Comparison of ENCODE assay signal across 1 cellular context in the genomic region with DNA sequence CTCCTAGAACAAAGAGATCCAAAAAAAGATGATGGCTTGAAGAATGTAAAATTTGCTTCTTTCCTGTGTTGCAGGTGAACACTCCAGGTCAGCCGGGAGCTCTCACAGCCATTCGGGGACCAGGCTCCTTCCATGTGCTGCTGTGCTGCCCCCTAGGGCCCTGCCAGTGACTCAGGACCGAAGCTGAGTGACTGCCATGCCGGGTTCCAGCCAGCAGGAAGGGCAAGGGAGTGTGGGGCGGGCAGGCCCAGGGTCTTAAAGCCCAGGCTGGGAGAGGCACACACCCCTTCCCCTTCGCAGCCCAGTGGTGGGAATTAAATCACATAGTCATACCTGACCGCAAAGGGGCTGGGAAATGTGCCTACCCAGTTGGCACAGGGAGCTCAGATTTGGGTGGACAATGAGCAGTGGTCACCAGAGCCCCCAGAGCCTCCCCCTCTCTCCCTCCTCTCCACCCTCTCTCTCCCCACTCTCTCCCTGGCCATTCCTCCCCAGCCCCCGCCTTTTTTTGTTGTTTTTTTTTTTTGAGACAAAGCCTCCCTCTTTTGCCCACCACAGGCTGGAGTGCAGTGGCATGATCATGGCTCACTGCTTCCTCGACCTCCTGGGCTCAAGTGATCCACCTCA.
TF ChIP-seq lines count a peak whose summit lies in the region.

No MANE protein-coding gene starts in this region.

TF ChIP-seq in HepG2, 621 proteins besides CTCF, POLR2A, EP300 and RAD21 (continued from another document and continues in another):
- TF ChIP-seq, protein P1, sequence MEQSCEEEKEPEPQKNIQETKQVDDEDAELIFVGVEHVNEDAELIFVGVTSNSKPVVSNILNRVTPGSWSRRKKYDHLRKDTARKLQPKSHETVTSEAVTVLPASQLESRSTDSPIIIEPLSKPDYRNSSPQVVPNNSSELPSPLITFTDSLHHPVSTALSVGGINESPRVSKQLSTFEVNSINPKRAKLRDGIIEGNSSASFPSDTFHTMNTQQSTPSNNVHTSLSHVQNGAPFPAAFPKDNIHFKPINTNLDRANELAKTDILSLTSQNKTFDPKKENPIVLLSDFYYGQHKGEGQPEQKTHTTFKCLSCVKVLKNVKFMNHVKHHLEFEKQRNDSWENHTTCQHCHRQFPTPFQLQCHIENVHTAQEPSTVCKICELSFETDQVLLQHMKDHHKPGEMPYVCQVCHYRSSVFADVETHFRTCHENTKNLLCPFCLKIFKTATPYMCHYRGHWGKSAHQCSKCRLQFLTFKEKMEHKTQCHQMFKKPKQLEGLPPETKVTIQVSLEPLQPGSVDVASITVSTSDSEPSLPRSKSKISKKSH (CRISPR knock-in tag; IDR thresholded peaks at IDR 0.05; ENCODE audit: borderline replicate concordance) = peak; percentile 78
- no peak for TF ChIP-seq ZNF484 (CRISPR knock-in tag; IDR thresholded peaks at IDR 0.05; ENCODE audit: borderline replicate concordance, low read depth)
- TF ChIP-seq ZNF878 (CRISPR knock-in tag; IDR thresholded peaks at IDR 0.05) = no peak; the same call in 1 of the 2 replicates
- TF ChIP-seq, protein P2, sequence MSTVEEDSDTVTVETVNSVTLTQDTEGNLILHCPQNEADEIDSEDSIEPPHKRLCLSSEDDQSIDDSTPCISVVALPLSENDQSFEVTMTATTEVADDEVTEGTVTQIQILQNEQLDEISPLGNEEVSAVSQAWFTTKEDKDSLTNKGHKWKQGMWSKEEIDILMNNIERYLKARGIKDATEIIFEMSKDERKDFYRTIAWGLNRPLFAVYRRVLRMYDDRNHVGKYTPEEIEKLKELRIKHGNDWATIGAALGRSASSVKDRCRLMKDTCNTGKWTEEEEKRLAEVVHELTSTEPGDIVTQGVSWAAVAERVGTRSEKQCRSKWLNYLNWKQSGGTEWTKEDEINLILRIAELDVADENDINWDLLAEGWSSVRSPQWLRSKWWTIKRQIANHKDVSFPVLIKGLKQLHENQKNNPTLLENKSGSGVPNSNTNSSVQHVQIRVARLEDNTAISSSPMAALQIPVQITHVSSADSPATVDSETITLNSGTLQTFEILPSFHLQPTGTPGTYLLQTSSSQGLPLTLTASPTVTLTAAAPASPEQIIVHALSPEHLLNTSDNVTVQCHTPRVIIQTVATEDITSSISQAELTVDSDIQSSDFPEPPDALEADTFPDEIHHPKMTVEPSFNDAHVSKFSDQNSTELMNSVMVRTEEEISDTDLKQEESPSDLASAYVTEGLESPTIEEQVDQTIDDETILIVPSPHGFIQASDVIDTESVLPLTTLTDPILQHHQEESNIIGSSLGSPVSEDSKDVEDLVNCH (CRISPR knock-in tag; IDR thresholded peaks at IDR 0.05) = no peak
- TF ChIP-seq, protein P3, sequence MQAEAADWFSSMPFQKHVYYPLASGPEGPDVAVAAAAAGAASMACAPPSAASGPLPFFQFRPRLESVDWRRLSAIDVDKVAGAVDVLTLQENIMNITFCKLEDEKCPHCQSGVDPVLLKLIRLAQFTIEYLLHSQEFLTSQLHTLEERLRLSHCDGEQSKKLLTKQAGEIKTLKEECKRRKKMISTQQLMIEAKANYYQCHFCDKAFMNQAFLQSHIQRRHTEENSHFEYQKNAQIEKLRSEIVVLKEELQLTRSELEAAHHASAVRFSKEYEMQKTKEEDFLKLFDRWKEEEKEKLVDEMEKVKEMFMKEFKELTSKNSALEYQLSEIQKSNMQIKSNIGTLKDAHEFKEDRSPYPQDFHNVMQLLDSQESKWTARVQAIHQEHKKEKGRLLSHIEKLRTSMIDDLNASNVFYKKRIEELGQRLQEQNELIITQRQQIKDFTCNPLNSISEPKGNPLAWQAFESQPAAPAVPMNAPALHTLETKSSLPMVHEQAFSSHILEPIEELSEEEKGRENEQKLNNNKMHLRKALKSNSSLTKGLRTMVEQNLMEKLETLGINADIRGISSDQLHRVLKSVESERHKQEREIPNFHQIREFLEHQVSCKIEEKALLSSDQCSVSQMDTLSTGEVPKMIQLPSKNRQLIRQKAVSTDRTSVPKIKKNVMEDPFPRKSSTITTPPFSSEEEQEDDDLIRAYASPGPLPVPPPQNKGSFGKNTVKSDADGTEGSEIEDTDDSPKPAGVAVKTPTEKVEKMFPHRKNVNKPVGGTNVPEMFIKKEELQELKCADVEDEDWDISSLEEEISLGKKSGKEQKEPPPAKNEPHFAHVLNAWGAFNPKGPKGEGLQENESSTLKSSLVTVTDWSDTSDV (CRISPR knock-in tag; IDR thresholded peaks at IDR 0.05) = no peak
- peak; percentile 99 for TF ChIP-seq STAG1 (CRISPR knock-in tag; IDR thresholded peaks at IDR 0.05)
- TF ChIP-seq, protein P4, sequence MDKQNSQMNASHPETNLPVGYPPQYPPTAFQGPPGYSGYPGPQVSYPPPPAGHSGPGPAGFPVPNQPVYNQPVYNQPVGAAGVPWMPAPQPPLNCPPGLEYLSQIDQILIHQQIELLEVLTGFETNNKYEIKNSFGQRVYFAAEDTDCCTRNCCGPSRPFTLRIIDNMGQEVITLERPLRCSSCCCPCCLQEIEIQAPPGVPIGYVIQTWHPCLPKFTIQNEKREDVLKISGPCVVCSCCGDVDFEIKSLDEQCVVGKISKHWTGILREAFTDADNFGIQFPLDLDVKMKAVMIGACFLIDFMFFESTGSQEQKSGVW (CRISPR knock-in tag; IDR thresholded peaks at IDR 0.05; ENCODE audit: borderline replicate concordance) = no peak
- TF ChIP-seq TARDBP (CRISPR knock-in tag; IDR thresholded peaks at IDR 0.05) = peak; percentile 96
- no peak for TF ChIP-seq ZNF256 (CRISPR knock-in tag; conservative IDR thresholded peaks at IDR 0.05)
- TF ChIP-seq ZNF468 (CRISPR knock-in tag; IDR thresholded peaks at IDR 0.05) = no peak
- TF ChIP-seq, protein P5, sequence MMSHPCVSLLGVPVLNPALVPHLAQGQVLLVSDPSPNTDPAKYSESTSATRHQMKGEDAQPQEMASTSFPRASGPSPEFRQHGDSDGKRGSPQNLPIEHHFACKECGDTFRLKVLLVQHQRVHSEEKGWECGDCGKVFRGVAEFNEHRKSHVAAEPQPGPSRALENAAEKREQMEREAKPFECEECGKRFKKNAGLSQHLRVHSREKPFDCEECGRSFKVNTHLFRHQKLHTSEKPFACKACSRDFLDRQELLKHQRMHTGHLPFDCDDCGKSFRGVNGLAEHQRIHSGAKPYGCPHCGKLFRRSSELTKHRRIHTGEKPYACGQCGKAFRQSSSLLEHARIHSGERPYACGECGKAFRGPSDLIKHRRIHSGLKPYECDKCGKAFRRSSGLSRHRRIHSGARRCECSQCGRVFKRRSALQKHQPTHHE (CRISPR knock-in tag; IDR thresholded peaks at IDR 0.05; ENCODE audit: borderline replicate concordance) = peak; percentile 75; the same call in 1 of the 2 replicates
- TF ChIP-seq GATA4 (IDR thresholded peaks at IDR 0.05; ENCODE audit: borderline replicate concordance, low read depth) = no peak
- TF ChIP-seq GABPA (IDR thresholded peaks at IDR 0.05; ENCODE audit: low read depth, low read length) = no peak
- peak; percentile 38; the same call in 1 of the 2 replicates for TF ChIP-seq GABPA (CRISPR knock-in tag; IDR thresholded peaks at IDR 0.05; ENCODE audit: low read depth)
- no peak for TF ChIP-seq LCORL (IDR thresholded peaks at IDR 0.05)
- TF ChIP-seq LCORL (CRISPR knock-in tag; IDR thresholded peaks at IDR 0.05) = peak; percentile 81
- no peak for TF ChIP-seq ZNF441 (CRISPR knock-in tag; IDR thresholded peaks at IDR 0.05; ENCODE audit: borderline replicate concordance)
- TF ChIP-seq ZNF781 (CRISPR knock-in tag; IDR thresholded peaks at IDR 0.05; ENCODE audit: borderline replicate concordance, not compliant biosample characterization) = peak; percentile 61
- TF ChIP-seq, protein P6, sequence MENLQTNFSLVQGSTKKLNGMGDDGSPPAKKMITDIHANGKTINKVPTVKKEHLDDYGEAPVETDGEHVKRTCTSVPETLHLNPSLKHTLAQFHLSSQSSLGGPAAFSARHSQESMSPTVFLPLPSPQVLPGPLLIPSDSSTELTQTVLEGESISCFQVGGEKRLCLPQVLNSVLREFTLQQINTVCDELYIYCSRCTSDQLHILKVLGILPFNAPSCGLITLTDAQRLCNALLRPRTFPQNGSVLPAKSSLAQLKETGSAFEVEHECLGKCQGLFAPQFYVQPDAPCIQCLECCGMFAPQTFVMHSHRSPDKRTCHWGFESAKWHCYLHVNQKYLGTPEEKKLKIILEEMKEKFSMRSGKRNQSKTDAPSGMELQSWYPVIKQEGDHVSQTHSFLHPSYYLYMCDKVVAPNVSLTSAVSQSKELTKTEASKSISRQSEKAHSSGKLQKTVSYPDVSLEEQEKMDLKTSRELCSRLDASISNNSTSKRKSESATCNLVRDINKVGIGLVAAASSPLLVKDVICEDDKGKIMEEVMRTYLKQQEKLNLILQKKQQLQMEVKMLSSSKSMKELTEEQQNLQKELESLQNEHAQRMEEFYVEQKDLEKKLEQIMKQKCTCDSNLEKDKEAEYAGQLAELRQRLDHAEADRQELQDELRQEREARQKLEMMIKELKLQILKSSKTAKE (CRISPR knock-in tag; IDR thresholded peaks at IDR 0.05; ENCODE audit: borderline replicate concordance) = no peak
- TF ChIP-seq NR2F6 (IDR thresholded peaks at IDR 0.05) = no peak
- peak; percentile 85 for TF ChIP-seq NR2F6 (CRISPR knock-in tag; IDR thresholded peaks at IDR 0.05)
- no peak for TF ChIP-seq ZNF30 (CRISPR knock-in tag; IDR thresholded peaks at IDR 0.05)
- no peak for TF ChIP-seq NPAS2 (CRISPR knock-in tag; IDR thresholded peaks at IDR 0.05; ENCODE audit: borderline replicate concordance)
- TF ChIP-seq ZNF776 (CRISPR knock-in tag; IDR thresholded peaks at IDR 0.05) = no peak
- TF ChIP-seq SP1 (IDR thresholded peaks at IDR 0.05) = no peak
- TF ChIP-seq SP1 (CRISPR knock-in tag; IDR thresholded peaks at IDR 0.05) = peak; percentile 69; the same call in 1 of the 2 replicates
- TF ChIP-seq HOXA3 (CRISPR knock-in tag; IDR thresholded peaks at IDR 0.05) = peak; percentile 90
- TF ChIP-seq, protein P7, sequence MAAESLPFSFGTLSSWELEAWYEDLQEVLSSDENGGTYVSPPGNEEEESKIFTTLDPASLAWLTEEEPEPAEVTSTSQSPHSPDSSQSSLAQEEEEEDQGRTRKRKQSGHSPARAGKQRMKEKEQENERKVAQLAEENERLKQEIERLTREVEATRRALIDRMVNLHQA (CRISPR knock-in tag; IDR thresholded peaks at IDR 0.05) = no peak
- TF ChIP-seq ZNF274 (CRISPR knock-in tag; IDR thresholded peaks at IDR 0.05) = peak; percentile 77
- TF ChIP-seq, protein P8, sequence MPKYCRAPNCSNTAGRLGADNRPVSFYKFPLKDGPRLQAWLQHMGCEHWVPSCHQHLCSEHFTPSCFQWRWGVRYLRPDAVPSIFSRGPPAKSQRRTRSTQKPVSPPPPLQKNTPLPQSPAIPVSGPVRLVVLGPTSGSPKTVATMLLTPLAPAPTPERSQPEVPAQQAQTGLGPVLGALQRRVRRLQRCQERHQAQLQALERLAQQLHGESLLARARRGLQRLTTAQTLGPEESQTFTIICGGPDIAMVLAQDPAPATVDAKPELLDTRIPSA (CRISPR knock-in tag; IDR thresholded peaks at IDR 0.05; ENCODE audit: borderline replicate concordance) = no peak
- TF ChIP-seq SMYD3 (CRISPR knock-in tag; IDR thresholded peaks at IDR 0.05) = no peak
- TF ChIP-seq ATF7-NPFF (CRISPR knock-in tag; IDR thresholded peaks at IDR 0.05; ENCODE audit: low read depth) = peak; percentile 63; the same call in 1 of the 2 replicates
- TF ChIP-seq ZNF672 (CRISPR knock-in tag; IDR thresholded peaks at IDR 0.05) = no peak
- TF ChIP-seq ZNF34 (CRISPR knock-in tag; IDR thresholded peaks at IDR 0.05; ENCODE audit: borderline replicate concordance) = peak; percentile 89; the same call in 1 of the 2 replicates
- no peak for TF ChIP-seq ZNF496 (CRISPR knock-in tag; IDR thresholded peaks at IDR 0.05; ENCODE audit: insufficient replicate concordance)
- no peak for TF ChIP-seq ZNF629 (CRISPR knock-in tag; conservative IDR thresholded peaks at IDR 0.05)
- TF ChIP-seq, protein P9, sequence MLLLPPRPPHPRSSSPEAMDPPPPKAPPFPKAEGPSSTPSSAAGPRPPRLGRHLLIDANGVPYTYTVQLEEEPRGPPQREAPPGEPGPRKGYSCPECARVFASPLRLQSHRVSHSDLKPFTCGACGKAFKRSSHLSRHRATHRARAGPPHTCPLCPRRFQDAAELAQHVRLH (CRISPR knock-in tag; IDR thresholded peaks at IDR 0.05; ENCODE audit: borderline replicate concordance, low read depth) = peak; percentile 97
- TF ChIP-seq, protein P10, sequence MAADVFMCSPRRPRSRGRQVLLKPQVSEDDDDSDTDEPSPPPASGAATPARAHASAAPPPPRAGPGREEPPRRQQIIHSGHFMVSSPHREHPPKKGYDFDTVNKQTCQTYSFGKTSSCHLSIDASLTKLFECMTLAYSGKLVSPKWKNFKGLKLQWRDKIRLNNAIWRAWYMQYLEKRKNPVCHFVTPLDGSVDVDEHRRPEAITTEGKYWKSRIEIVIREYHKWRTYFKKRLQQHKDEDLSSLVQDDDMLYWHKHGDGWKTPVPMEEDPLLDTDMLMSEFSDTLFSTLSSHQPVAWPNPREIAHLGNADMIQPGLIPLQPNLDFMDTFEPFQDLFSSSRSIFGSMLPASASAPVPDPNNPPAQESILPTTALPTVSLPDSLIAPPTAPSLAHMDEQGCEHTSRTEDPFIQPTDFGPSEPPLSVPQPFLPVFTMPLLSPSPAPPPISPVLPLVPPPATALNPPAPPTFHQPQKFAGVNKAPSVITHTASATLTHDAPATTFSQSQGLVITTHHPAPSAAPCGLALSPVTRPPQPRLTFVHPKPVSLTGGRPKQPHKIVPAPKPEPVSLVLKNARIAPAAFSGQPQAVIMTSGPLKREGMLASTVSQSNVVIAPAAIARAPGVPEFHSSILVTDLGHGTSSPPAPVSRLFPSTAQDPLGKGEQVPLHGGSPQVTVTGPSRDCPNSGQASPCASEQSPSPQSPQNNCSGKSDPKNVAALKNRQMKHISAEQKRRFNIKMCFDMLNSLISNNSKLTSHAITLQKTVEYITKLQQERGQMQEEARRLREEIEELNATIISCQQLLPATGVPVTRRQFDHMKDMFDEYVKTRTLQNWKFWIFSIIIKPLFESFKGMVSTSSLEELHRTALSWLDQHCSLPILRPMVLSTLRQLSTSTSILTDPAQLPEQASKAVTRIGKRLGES (CRISPR knock-in tag; IDR thresholded peaks at IDR 0.05; ENCODE audit: borderline replicate concordance) = no peak
- peak; percentile 87; the same call in 1 of the 2 replicates for TF ChIP-seq KDM4B (CRISPR knock-in tag; IDR thresholded peaks at IDR 0.05)
- TF ChIP-seq ZNF724P (CRISPR knock-in tag; IDR thresholded peaks at IDR 0.05; ENCODE audit: borderline replicate concordance) = 0 out of 2 replicates have a peak, but pooled peaks have one; percentile 31
- TF ChIP-seq PPARG (CRISPR knock-in tag; conservative IDR thresholded peaks at IDR 0.05) = peak; percentile 63; the same call in 1 of the 2 replicates
- peak; percentile 76 for TF ChIP-seq SAP130 (CRISPR knock-in tag; IDR thresholded peaks at IDR 0.05; ENCODE audit: low read depth)
- TF ChIP-seq, protein P11, sequence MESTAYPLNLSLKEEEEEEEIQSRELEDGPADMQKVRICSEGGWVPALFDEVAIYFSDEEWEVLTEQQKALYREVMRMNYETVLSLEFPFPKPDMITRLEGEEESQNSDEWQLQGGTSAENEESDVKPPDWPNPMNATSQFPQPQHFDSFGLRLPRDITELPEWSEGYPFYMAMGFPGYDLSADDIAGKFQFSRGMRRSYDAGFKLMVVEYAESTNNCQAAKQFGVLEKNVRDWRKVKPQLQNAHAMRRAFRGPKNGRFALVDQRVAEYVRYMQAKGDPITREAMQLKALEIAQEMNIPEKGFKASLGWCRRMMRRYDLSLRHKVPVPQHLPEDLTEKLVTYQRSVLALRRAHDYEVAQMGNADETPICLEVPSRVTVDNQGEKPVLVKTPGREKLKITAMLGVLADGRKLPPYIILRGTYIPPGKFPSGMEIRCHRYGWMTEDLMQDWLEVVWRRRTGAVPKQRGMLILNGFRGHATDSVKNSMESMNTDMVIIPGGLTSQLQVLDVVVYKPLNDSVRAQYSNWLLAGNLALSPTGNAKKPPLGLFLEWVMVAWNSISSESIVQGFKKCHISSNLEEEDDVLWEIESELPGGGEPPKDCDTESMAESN (CRISPR knock-in tag; conservative IDR thresholded peaks at IDR 0.05) = peak; percentile 69; the same call in 1 of the 2 replicates
- no peak for TF ChIP-seq NR1H2 (CRISPR knock-in tag; IDR thresholded peaks at IDR 0.05; ENCODE audit: borderline replicate concordance, low read depth)
